ENCODE assay signal across 8 cellular contexts in genomic region chr1:152013664-152014237, GRCh38. TPM values are rescaled to one million over a fixed set of nuclear protein-coding genes. Genes with fewer than 3 reads are reported as not detected.
DNase-seq lines count a peak whose midpoint lies in the region; ATAC-seq and TF ChIP-seq lines count a peak whose summit lies in the region.

No MANE protein-coding gene starts in this region.

- no peaks in the 10 kb centered on the region for H3K4me1 ChIP-seq in fibroblast of lung (ENCODE audit: control insufficient read depth, extremely low read depth, insufficient read depth, low read length)

- no peaks in the 10 kb centered on the region for H3K36me3 Mint-ChIP-seq in T-helper 2 cell treated with Interferon-gamma antibody and Interleukin-4, amounts not matched to agents 5 μg/mL and 100 μg/mL, for 36 hours (ENCODE audit: low read depth)

- no peaks in the 10 kb centered on the region for H4K20me1 ChIP-seq in fibroblast of lung (ENCODE audit: control insufficient read depth, extremely low read depth, insufficient read depth, low read length)

- H3K79me2 ChIP-seq in fibroblast of lung (ENCODE audit: control insufficient read depth, insufficient read depth, low read length): no peaks in the 10 kb centered on the region

- H3K4me3 ChIP-seq in fibroblast of lung (replicated peaks in 1 of 4; ENCODE audit: control extremely low read depth in 1 of 4, insufficient read depth in 1 of 4, low read depth in 3 of 4, low read length in 4 of 4): no peak overlapping the region

- ATAC-seq in HG02588 (IDR thresholded peaks at IDR 0.05; ENCODE audit: unreplicated experiment) (no peak), GM21576 (IDR thresholded peaks at IDR 0.05; ENCODE audit: unreplicated experiment) (no peak), GM18867 (IDR thresholded peaks at IDR 0.05; ENCODE audit: unreplicated experiment) (no peak)

- peak; percentile 48 to 79 for TF ChIP-seq CTCF in fibroblast of lung (conservative IDR thresholded peaks at IDR 0.05 in 1 of 2, IDR thresholded peaks at IDR 0.05 in 1 of 2; ENCODE audit: low read depth in 1 of 2, low read length in 2 of 2)

- peaks cover 7% of the 10 kb centered on the region for H3K4me1 Mint-ChIP-seq in T-helper 2 cell treated with Interferon-gamma antibody and Interleukin-4, amounts not matched to agents 5 μg/mL and 100 μg/mL, for 36 hours (ENCODE audit: low read depth)

- H3K4me2 ChIP-seq in fibroblast of lung (ENCODE audit: extremely low read depth, insufficient read depth, low read length): no peak overlapping the region

- H3K9me3 Mint-ChIP-seq in T-helper 2 cell treated with Interferon-gamma antibody and Interleukin-4, amounts not matched to agents 5 μg/mL and 100 μg/mL, for 36 hours: no peaks in the 10 kb centered on the region

- no peak overlapping the region for H2AFZ ChIP-seq in fibroblast of lung (ENCODE audit: low read length)

- H3K4me3 Mint-ChIP-seq in T-helper 2 cell treated with Interferon-gamma antibody and Interleukin-4, amounts not matched to agents 5 μg/mL and 100 μg/mL, for 36 hours: no peak overlapping the region

- H3K9ac ChIP-seq in fibroblast of lung (ENCODE audit: insufficient read depth, low read length): no peak overlapping the region

- no peaks in the 10 kb centered on the region for H3K9me3 ChIP-seq in fibroblast of lung (ENCODE audit: control insufficient read depth, insufficient read depth, low read depth, low read length)

- H3K27ac Mint-ChIP-seq in T-helper 2 cell treated with Interferon-gamma antibody and Interleukin-4, amounts not matched to agents 5 μg/mL and 100 μg/mL, for 36 hours: no peak overlapping the region

- H3K27ac ChIP-seq in fibroblast of lung (ENCODE audit: insufficient read depth, low read length): no peak overlapping the region

- peaks cover 10% of the 10 kb centered on the region for H3K27me3 ChIP-seq in fibroblast of lung (ENCODE audit: control insufficient read depth, insufficient read depth, low read length)

- H3K27me3 Mint-ChIP-seq in T-helper 2 cell treated with Interferon-gamma antibody and Interleukin-4, amounts not matched to agents 5 μg/mL and 100 μg/mL, for 36 hours (ENCODE audit: low read depth): peaks cover 34% of the 10 kb centered on the region

- peak; percentile 11 for DNase-seq in COLO668 (lab: John Stamatoyannopoulos, UW; ENCODE audit: unreplicated experiment)
- DNase-seq in HCEC 1CT: peak; percentile 41
- peak; percentile 33 for DNase-seq in T-helper 2 cell treated with Interferon-gamma antibody and Interleukin-4, amounts not matched to agents 5 μg/mL and 100 μg/mL, for 36 hours (ENCODE audit: low spot score)
- peak in 1 of 2 donors; percentile 47 for DNase-seq in fibroblast of lung (ENCODE audit: low read depth in 2 of 2)
- peak; percentile 45 to 52 for DNase-seq in stimulated activated CD4-positive, alpha-beta T cell treated with anti-CD3 and anti-CD28 coated beads, Interleukin-2, amount 100 ng/mL, for 24 hours

- no peaks in the 10 kb centered on the region for H3K36me3 ChIP-seq in fibroblast of lung (ENCODE audit: control insufficient read depth, insufficient read depth, low read length)

RNA-seq across cellular contexts. Expression of gene S100A10, which starts 20.1 kb away (rescaled TPM):
- 136 and 141 TPM in 2 replicates for total RNA-seq in fibroblast of lung
- polyA plus RNA-seq in fibroblast of lung: 599 and 750 TPM in 2 replicates
- 1,283 and 1,489 TPM in 2 replicates for polyA plus RNA-seq in fibroblast of lung (2012)
- 47.8 and 52.6 TPM in 2 replicates for polyA minus RNA-seq in fibroblast of lung (ENCODE audit: low replicate concordance)

RNA-seq across cellular contexts. Expression of gene S100A11, which starts 23.1 kb away (rescaled TPM):
- 21.3 and 55.8 TPM in 2 replicates for total RNA-seq in fibroblast of lung
- polyA plus RNA-seq in fibroblast of lung: 1,144 and 1,638 TPM in 2 replicates
- polyA plus RNA-seq in fibroblast of lung (2012): 1,472 and 1,736 TPM in 2 replicates
- polyA minus RNA-seq in fibroblast of lung (ENCODE audit: low replicate concordance): 1,039 and 1,175 TPM in 2 replicates
